In the genomic region with DNA sequence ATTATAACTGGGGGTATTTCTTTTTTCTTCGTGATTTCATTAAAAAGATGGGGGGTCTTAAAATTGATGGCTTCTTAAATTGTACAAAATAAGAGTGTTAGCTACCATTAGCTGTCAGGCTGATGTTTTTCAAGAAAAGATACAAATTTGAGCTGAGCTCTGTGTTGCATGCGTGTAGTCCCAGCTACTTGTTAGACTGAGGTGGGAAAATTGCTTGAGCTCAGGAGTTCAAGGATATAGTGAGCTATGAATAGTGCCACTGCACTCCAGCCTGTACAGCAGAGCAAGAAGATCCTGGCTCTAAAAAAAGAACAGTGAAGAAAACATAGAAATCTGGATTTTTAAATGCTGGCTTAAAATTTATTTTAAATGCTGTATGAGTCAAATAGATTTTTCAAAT, we compare ENCODE assay signal across 16 cellular contexts. TPM values are rescaled to one million over a fixed set of nuclear protein-coding genes. Genes with fewer than 3 reads are reported as not detected.
A peak's percentile ranks its signal among the peaks of the same experiment; 100 is the strongest.
DNase-seq lines count a peak whose midpoint lies in the region; ATAC-seq and TF ChIP-seq lines count a peak whose summit lies in the region.
"Had no signal": no experiment of that assay in that cellular context is flagged by ENCODE, and none has a peak within 500 bp of the region (broad histone marks: within the 10 kb centered on the region; RNA-seq: fewer than 3 reads in every experiment).

No MANE protein-coding gene starts in this region.

- peaks cover 3% of the 10 kb centered on the region in 2 donors for H3K9me3 Mint-ChIP-seq in activated T-cell treated with anti-CD3 and anti-CD28 coated beads, Interleukin-2, amount 50 U/mL, for 72 hours
- no peaks in the 10 kb centered on the region for H3K9me3 Mint-ChIP-seq in activated T-cell treated with anti-CD3 and anti-CD28 coated beads, Interleukin-2, amount 50 U/mL, for 24 hours
- peaks cover 15% of the 10 kb centered on the region for H3K9me3 Mint-ChIP-seq in chondrocyte (ENCODE audit: low read depth)
- H3K9me3 Mint-ChIP-seq: CD8-positive, alpha-beta memory T cell; H9 had no signal

- TF ChIP-seq CTCF in chondrocyte (IDR thresholded peaks at IDR 0.05), result no peak

- peaks cover 5% of the 10 kb centered on the region for H3K4me1 Mint-ChIP-seq in activated T-cell treated with anti-CD3 and anti-CD28 coated beads, Interleukin-2, amount 50 U/mL, for 72 hours (ENCODE audit: low read depth)
- peaks cover 29% of the 10 kb centered on the region for H3K4me1 Mint-ChIP-seq in activated T-cell treated with anti-CD3 and anti-CD28 coated beads, Interleukin-2, amount 50 U/mL, for 24 hours (ENCODE audit: low read depth)
- H3K4me1 Mint-ChIP-seq in chondrocyte (ENCODE audit: low read depth), result peaks cover 30% of the 10 kb centered on the region
- H3K4me1 Mint-ChIP-seq: H9 had no signal

- no peak for ATAC-seq in activated T-cell treated with anti-CD3 and anti-CD28 coated beads, Interleukin-2, amount 50 U/mL, for 72 hours (replicated peaks in 1 of 2)
- ATAC-seq in left ventricle myocardium superior (peak; percentile 76), HG03460 (IDR thresholded peaks at IDR 0.05; ENCODE audit: unreplicated experiment) (no peak)

- peak overlapping the region; percentile 57 for H3K27ac Mint-ChIP-seq in activated T-cell treated with anti-CD3 and anti-CD28 coated beads, Interleukin-2, amount 50 U/mL, for 72 hours
- H3K27ac Mint-ChIP-seq in activated T-cell treated with anti-CD3 and anti-CD28 coated beads, Interleukin-2, amount 50 U/mL, for 24 hours, result no peak overlapping the region
- peak overlapping the region; percentile 8 for H3K27ac Mint-ChIP-seq in chondrocyte (ENCODE audit: unreplicated experiment)

- intact Hi-C loops in left ventricle myocardium superior (cut with micrococcal nuclease), result no loop called here

- no peaks in the 10 kb centered on the region for H3K27me3 Mint-ChIP-seq in activated T-cell treated with anti-CD3 and anti-CD28 coated beads, Interleukin-2, amount 50 U/mL, for 72 hours (ENCODE audit: low read depth)
- no peaks in the 10 kb centered on the region for H3K27me3 Mint-ChIP-seq in activated T-cell treated with anti-CD3 and anti-CD28 coated beads, Interleukin-2, amount 50 U/mL, for 24 hours
- H3K27me3 Mint-ChIP-seq in chondrocyte (ENCODE audit: low read depth), result no peaks in the 10 kb centered on the region
- H3K27me3 Mint-ChIP-seq: CD8-positive, alpha-beta memory T cell had no signal

- no peak overlapping the region for H3K4me3 Mint-ChIP-seq in activated T-cell treated with anti-CD3 and anti-CD28 coated beads, Interleukin-2, amount 50 U/mL, for 72 hours
- no peak overlapping the region for H3K4me3 Mint-ChIP-seq in activated T-cell treated with anti-CD3 and anti-CD28 coated beads, Interleukin-2, amount 50 U/mL, for 24 hours
- H3K4me3 Mint-ChIP-seq in chondrocyte (ENCODE audit: unreplicated experiment), result no peak overlapping the region
- H3K4me3 Mint-ChIP-seq: CD8-positive, alpha-beta memory T cell; H9 had no signal

- no peak for DNase-seq in activated T-cell treated with anti-CD3 and anti-CD28 coated beads, Interleukin-2, amount 50 U/mL, for 72 hours
- DNase-seq in activated T-cell treated with anti-CD3 and anti-CD28 coated beads, Interleukin-2, amount 50 U/mL, for 24 hours, result no peak
- DNase-seq in chondrocyte (ENCODE audit: low spot score) (no peak), left ventricle myocardium superior (no peak), superior temporal gyrus (ENCODE audit: extremely low spot score) (peak; percentile 2), NCI-H82 (lab: John Stamatoyannopoulos, UW) (no peak), SK-N-DZ (ENCODE audit: low spot score) (no peak)
- DNase-seq: 8988T; AML-193; Caco-2; CD8-positive, alpha-beta memory T cell; DND-41; GDM1; GOT3; H9 had no signal

- H3K36me3 Mint-ChIP-seq in activated T-cell treated with anti-CD3 and anti-CD28 coated beads, Interleukin-2, amount 50 U/mL, for 72 hours (ENCODE audit: insufficient read depth in 2 of 2), result peaks cover 10 to 11% of the 10 kb centered on the region in 2 donors
- peaks cover 27% of the 10 kb centered on the region for H3K36me3 Mint-ChIP-seq in activated T-cell treated with anti-CD3 and anti-CD28 coated beads, Interleukin-2, amount 50 U/mL, for 24 hours (ENCODE audit: low read depth)
- peaks cover 12% of the 10 kb centered on the region for H3K36me3 Mint-ChIP-seq in chondrocyte (ENCODE audit: low read depth)

RNA-seq across cellular contexts. Expression of a gene that starts 13.0 kb away (rescaled TPM):
- 10 to 100 TPM; 42.0 to 51.7 TPM for total RNA-seq in activated T-cell treated with anti-CD3 and anti-CD28 coated beads, Interleukin-2, amount 50 U/mL, for 72 hours
- 85.0 to 98.4 TPM (median 86.4 TPM) in 3 replicates for total RNA-seq in chondrocyte
- 96.8 TPM for total RNA-seq in left ventricle myocardium superior
- 30.0 and 37.1 TPM in 2 replicates for polyA plus RNA-seq in SK-N-DZ (2014; cell fraction: cytosol; rRNA removed)
- 24.8 and 28.8 TPM in 2 replicates for polyA plus RNA-seq in SK-N-DZ (2014; cell fraction: nucleus; rRNA removed)
